In genomic region chr5:139251695-139252288, GRCh38 we compare ENCODE assay signal across 1 cellular context.
TF ChIP-seq lines count a peak whose summit lies in the region.

No MANE protein-coding gene starts in this region.

TF ChIP-seq in IMR-90, 13 proteins besides CTCF, POLR2A, EP300 and RAD21:
- TF ChIP-seq MXI1 (IDR thresholded peaks at IDR 0.05; ENCODE audit: borderline replicate concordance, low read depth, low read length) (no peak), SMC3 (IDR thresholded peaks at IDR 0.05; ENCODE audit: low read depth, low read length) (no peak), CHD1 (IDR thresholded peaks at IDR 0.05; ENCODE audit: low read depth, low read length) (no peak), BHLHE40 (IDR thresholded peaks at IDR 0.05; ENCODE audit: low read depth, low read length) (no peak), NFE2L2 (IDR thresholded peaks at IDR 0.05; ENCODE audit: low read depth, low read length) (no peak), RCOR1 (IDR thresholded peaks at IDR 0.05; ENCODE audit: insufficient replicate concordance, low read length) (no peak), MAFK (IDR thresholded peaks at IDR 0.05; ENCODE audit: low read depth, low read length) (no peak), RFX5 (IDR thresholded peaks at IDR 0.05; ENCODE audit: low read depth, low read length) (no peak), MAZ (IDR thresholded peaks at IDR 0.05; ENCODE audit: borderline replicate concordance, low read depth, low read length) (no peak), CEBPB (IDR thresholded peaks at IDR 0.05; ENCODE audit: low read depth, low read length) (no peak), FOS (IDR thresholded peaks at IDR 0.05; ENCODE audit: low read depth, low read length) (no peak)
- TF ChIP-seq, protein P1, sequence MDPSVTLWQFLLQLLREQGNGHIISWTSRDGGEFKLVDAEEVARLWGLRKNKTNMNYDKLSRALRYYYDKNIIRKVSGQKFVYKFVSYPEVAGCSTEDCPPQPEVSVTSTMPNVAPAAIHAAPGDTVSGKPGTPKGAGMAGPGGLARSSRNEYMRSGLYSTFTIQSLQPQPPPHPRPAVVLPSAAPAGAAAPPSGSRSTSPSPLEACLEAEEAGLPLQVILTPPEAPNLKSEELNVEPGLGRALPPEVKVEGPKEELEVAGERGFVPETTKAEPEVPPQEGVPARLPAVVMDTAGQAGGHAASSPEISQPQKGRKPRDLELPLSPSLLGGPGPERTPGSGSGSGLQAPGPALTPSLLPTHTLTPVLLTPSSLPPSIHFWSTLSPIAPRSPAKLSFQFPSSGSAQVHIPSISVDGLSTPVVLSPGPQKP (IDR thresholded peaks at IDR 0.05; ENCODE audit: borderline replicate concordance, low read depth, low read length) = no peak
- TF ChIP-seq, protein P2, sequence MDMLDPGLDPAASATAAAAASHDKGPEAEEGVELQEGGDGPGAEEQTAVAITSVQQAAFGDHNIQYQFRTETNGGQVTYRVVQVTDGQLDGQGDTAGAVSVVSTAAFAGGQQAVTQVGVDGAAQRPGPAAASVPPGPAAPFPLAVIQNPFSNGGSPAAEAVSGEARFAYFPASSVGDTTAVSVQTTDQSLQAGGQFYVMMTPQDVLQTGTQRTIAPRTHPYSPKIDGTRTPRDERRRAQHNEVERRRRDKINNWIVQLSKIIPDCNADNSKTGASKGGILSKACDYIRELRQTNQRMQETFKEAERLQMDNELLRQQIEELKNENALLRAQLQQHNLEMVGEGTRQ (IDR thresholded peaks at IDR 0.05; ENCODE audit: low read depth, low read length) = no peak
